ENCODE assay signal across 8 cellular contexts in genomic region chr2:182650704-182651103, GRCh38.
DNase-seq lines count a peak whose midpoint lies in the region; ATAC-seq and TF ChIP-seq lines count a peak whose summit lies in the region.

No MANE protein-coding gene starts in this region.

- no peak overlapping the region for H3K4me2 ChIP-seq in parathyroid adenoma (ENCODE audit: low read length)

- H3K36me3 ChIP-seq in esophagus squamous epithelium (no peaks in the 10 kb centered on the region), parathyroid adenoma (ENCODE audit: control insufficient read depth, insufficient read depth, low read length) (no peaks in the 10 kb centered on the region)

- TF ChIP-seq CTCF in esophagus squamous epithelium (IDR thresholded peaks at IDR 0.05) (peak; percentile 23 to 64 (median 54)), parathyroid adenoma (IDR thresholded peaks at IDR 0.05) (peak; percentile 27)

- DNase-seq in DMS153 treated with DMSO at 0.1 percent for 48 hours (lab: John Stamatoyannopoulos, UW; ENCODE audit: unreplicated experiment) = peak; percentile 61
- peak; percentile 22 for DNase-seq in HPDE6-E6E7 (ENCODE audit: extremely low spot score)
- DNase-seq in OCI-M1 (lab: John Stamatoyannopoulos, UW) = peak; percentile 82
- no peak for DNase-seq in esophagus squamous epithelium (lab: John Stamatoyannopoulos, UW)
- no peak for DNase-seq in activated CD4-positive, alpha-beta T cell treated with anti-CD3 and anti-CD28 coated beads for 1 hour
- no peak for DNase-seq in NK-92 treated with Interleukin-12 subunit alpha and Interleukin-12 subunit beta, amount 100 ng/mL, for 24 hours (lab: John Stamatoyannopoulos, UW)

- H3K4me1 ChIP-seq in esophagus squamous epithelium = peaks cover 0 to 6% (median 0%) of the 10 kb centered on the region in 3 donors
- H3K4me1 ChIP-seq in parathyroid adenoma = no peaks in the 10 kb centered on the region

- intact Hi-C loops in esophagus squamous epithelium (cut with DNase I) = loop anchor here (5.0 kb wide), 1 partner anchor 463 kb away; no protein-coding TSS in a partner anchor

- H3K9ac ChIP-seq in parathyroid adenoma = no peak overlapping the region

- H3K4me3 ChIP-seq in esophagus squamous epithelium (no peak overlapping the region), parathyroid adenoma (ENCODE audit: low read depth, low read length) (no peak overlapping the region)

- peak overlapping the region; percentile 19 for H2AFZ ChIP-seq in parathyroid adenoma

- no peak for ATAC-seq in HG03520 (IDR thresholded peaks at IDR 0.05; ENCODE audit: unreplicated experiment)

- no peaks in the 10 kb centered on the region for H3K27me3 ChIP-seq in esophagus squamous epithelium
- no peaks in the 10 kb centered on the region for H3K27me3 ChIP-seq in parathyroid adenoma (ENCODE audit: control insufficient read depth, insufficient read depth, low read length)

- H3K79me2 ChIP-seq in parathyroid adenoma = no peaks in the 10 kb centered on the region

- H3K27ac ChIP-seq in esophagus squamous epithelium (no peak overlapping the region), parathyroid adenoma (no peak overlapping the region)

- H3K9me3 ChIP-seq in esophagus squamous epithelium (no peaks in the 10 kb centered on the region), parathyroid adenoma (ENCODE audit: control insufficient read depth, low read length) (no peaks in the 10 kb centered on the region)

- TF ChIP-seq POLR2A in esophagus squamous epithelium (IDR thresholded peaks at IDR 0.05) = no peak

- WGBS in esophagus squamous epithelium, 2 donors = 35 to 47% methylated on average over 4 of the region's 4 CpGs

Comparison
In these comparisons a context has a peak if more than half of its experiments do, and no peak if none do; other contexts are left out.
1. DNase-seq: peak in DMS153 treated with DMSO at 0.1 percent for 48 hours (single experiment), HPDE6-E6E7 (single experiment) and OCI-M1 (single experiment); none in esophagus squamous epithelium (single experiment), activated CD4-positive, alpha-beta T cell treated with anti-CD3 and anti-CD28 coated beads for 1 hour (single experiment) and NK-92 treated with Interleukin-12 subunit alpha and Interleukin-12 subunit beta, amount 100 ng/mL, for 24 hours (single experiment).